Comparison of ENCODE assay signal across 1 cellular context in genomic region chr21:43775190-43775589, GRCh38.
TF ChIP-seq lines count a peak whose summit lies in the region.

No MANE protein-coding gene starts in this region.

TF ChIP-seq in HepG2, 621 proteins besides CTCF, POLR2A, EP300 and RAD21:
- TF ChIP-seq SKIL (CRISPR knock-in tag; IDR thresholded peaks at IDR 0.05; ENCODE audit: borderline replicate concordance) (no peak), ZNF629 (CRISPR knock-in tag; conservative IDR thresholded peaks at IDR 0.05) (peak; percentile 75), ZNF224 (CRISPR knock-in tag; IDR thresholded peaks at IDR 0.05) (no peak), NR2F2 (IDR thresholded peaks at IDR 0.05; ENCODE audit: borderline replicate concordance, low read depth) (no peak), ZMYM3 (CRISPR knock-in tag; IDR thresholded peaks at IDR 0.05) (no peak), SNRNP70 (IDR thresholded peaks at IDR 0.05; ENCODE audit: low read depth, low read length) (no peak), TCF7L2 (IDR thresholded peaks at IDR 0.05; ENCODE audit: low read depth, low read length) (no peak), BCLAF1 (IDR thresholded peaks at IDR 0.05) (no peak), SMYD3 (CRISPR knock-in tag; IDR thresholded peaks at IDR 0.05) (no peak), ZNF670 (CRISPR knock-in tag; IDR thresholded peaks at IDR 0.05; ENCODE audit: borderline replicate concordance) (no peak), ARID5B (CRISPR knock-in tag; IDR thresholded peaks at IDR 0.05) (no peak), E2F5 (CRISPR knock-in tag; conservative IDR thresholded peaks at IDR 0.05) (no peak), ZBTB46 (CRISPR knock-in tag; IDR thresholded peaks at IDR 0.05; ENCODE audit: borderline replicate concordance) (0 out of 2 replicates have a peak, but pooled peaks have one; percentile 21), ZNF12 (CRISPR knock-in tag; IDR thresholded peaks at IDR 0.05) (no peak), ZNF605 (CRISPR knock-in tag; IDR thresholded peaks at IDR 0.05) (peak; percentile 46; the same call in 1 of the 2 replicates), ZNF550 (CRISPR knock-in tag; IDR thresholded peaks at IDR 0.05; ENCODE audit: borderline replicate concordance) (no peak), JDP2 (CRISPR knock-in tag; IDR thresholded peaks at IDR 0.05; ENCODE audit: borderline replicate concordance) (no peak), ZNF891 (CRISPR knock-in tag; IDR thresholded peaks at IDR 0.05) (no peak), ZNF775 (CRISPR knock-in tag; IDR thresholded peaks at IDR 0.05; ENCODE audit: borderline replicate concordance) (no peak), ZNF570 (CRISPR knock-in tag; IDR thresholded peaks at IDR 0.05; ENCODE audit: borderline replicate concordance) (no peak), NRL (CRISPR knock-in tag; IDR thresholded peaks at IDR 0.05; ENCODE audit: borderline replicate concordance) (no peak), NR1H2 (CRISPR knock-in tag; IDR thresholded peaks at IDR 0.05; ENCODE audit: borderline replicate concordance, low read depth) (no peak), ZNF879 (CRISPR knock-in tag; IDR thresholded peaks at IDR 0.05) (no peak), CC2D1A (CRISPR knock-in tag; IDR thresholded peaks at IDR 0.05) (no peak), FOXK1 (CRISPR knock-in tag; IDR thresholded peaks at IDR 0.05; ENCODE audit: borderline replicate concordance, low read depth) (no peak)
